10 cellular contexts compared by ENCODE assay signal in genomic region chr2:237132799-237133198, GRCh38. TPM values are rescaled to one million over a fixed set of nuclear protein-coding genes. Genes with fewer than 3 reads are reported as not detected.
DNase-seq lines count a peak whose midpoint lies in the region; ATAC-seq and TF ChIP-seq lines count a peak whose summit lies in the region.
"Had no signal": no experiment of that assay in that cellular context is flagged by ENCODE, and none has a peak within 500 bp of the region (broad histone marks: within the 10 kb centered on the region; RNA-seq: fewer than 3 reads in every experiment).

No MANE protein-coding gene starts in this region.

- TF ChIP-seq CTCF in heart right ventricle (IDR thresholded peaks at IDR 0.05) (peak in 5 of 9 donors; percentile 12 to 46 (median 27)), fibroblast of pulmonary artery (IDR thresholded peaks at IDR 0.05; ENCODE audit: low read length, missing control alignments) (peak; percentile 18), vagina (IDR thresholded peaks at IDR 0.05) (no peak), colonic mucosa (IDR thresholded peaks at IDR 0.05) (no peak)

- no peak for DNase-seq in heart right ventricle
- no peak for DNase-seq in left cardiac atrium
- DNase-seq in NCI-H748 treated with DMSO at 0.1 percent for 48 hours (lab: John Stamatoyannopoulos, UW) = peak; percentile 9
- DNase-seq in fibroblast of pulmonary artery (ENCODE audit: low read depth) = no peak
- DNase-seq in vagina (ENCODE audit: extremely low spot score in 2 of 2) = peak in 1 of 2 donors; percentile 32
- no peak for DNase-seq in colonic mucosa
- DNase-seq: activated CD4-positive, alpha-beta T cell treated with anti-CD3 and anti-CD28 coated beads for 1 hour; NCI-H187 treated with DMSO at 0.1 percent for 48 hours had no signal

- TF ChIP-seq POLR2A in vagina (IDR thresholded peaks at IDR 0.05) = no peak

- no peaks in the 10 kb centered on the region for H3K36me3 ChIP-seq in heart right ventricle
- H3K36me3 ChIP-seq in vagina = no peaks in the 10 kb centered on the region
- H3K36me3 ChIP-seq in colonic mucosa = no peaks in the 10 kb centered on the region

- no peaks in the 10 kb centered on the region for H3K9me3 ChIP-seq in heart right ventricle
- no peaks in the 10 kb centered on the region for H3K9me3 ChIP-seq in vagina
- no peaks in the 10 kb centered on the region for H3K9me3 ChIP-seq in colonic mucosa

- H3K4me1 ChIP-seq in heart right ventricle = peaks cover 0 to 10% (median 4%) of the 10 kb centered on the region in 9 donors
- H3K4me1 ChIP-seq in vagina = peaks cover 30% of the 10 kb centered on the region
- no peaks in the 10 kb centered on the region for H3K4me1 ChIP-seq in colonic mucosa

- H3K4me3 ChIP-seq in heart right ventricle (no peak overlapping the region), fibroblast of pulmonary artery (replicated peaks; ENCODE audit: low read depth, low read length) (no peak overlapping the region), vagina (no peak overlapping the region), colonic mucosa (no peak overlapping the region)

- 63 to 72% methylated on average over 5 of the region's 5 CpGs for whole genome bisulfite sequencing in heart right ventricle, 2 donors

- H3K9ac ChIP-seq in colonic mucosa (ENCODE audit: low read depth in 2 of 2, low read length in 2 of 2) = no peak overlapping the region

- no peak for ATAC-seq in heart right ventricle
- no peak for ATAC-seq in left cardiac atrium
- ATAC-seq in GM19351 (IDR thresholded peaks at IDR 0.05; ENCODE audit: unreplicated experiment) = no peak
- ATAC-seq in GM21390 (IDR thresholded peaks at IDR 0.05; ENCODE audit: unreplicated experiment) = no peak

- no peak overlapping the region for H3K27ac ChIP-seq in heart right ventricle
- H3K27ac ChIP-seq in vagina = peak overlapping the region; percentile 98
- H3K27ac ChIP-seq in colonic mucosa = no peak overlapping the region

- no peaks in the 10 kb centered on the region for H3K27me3 ChIP-seq in heart right ventricle
- no peaks in the 10 kb centered on the region for H3K27me3 ChIP-seq in vagina
- H3K27me3 ChIP-seq in colonic mucosa = no peaks in the 10 kb centered on the region

- intact Hi-C loops in heart right ventricle (cut with DNase I) = no loop called here
- intact Hi-C loops in left cardiac atrium (cut with DNase I) = no loop called here
- intact Hi-C loops in vagina (cut with DNase I) = no loop called here
- intact Hi-C loops in colonic mucosa (cut with DNase I) = no loop called here

RNA-seq across cellular contexts. Expression of gene COPS8, which starts 47.1 kb away (rescaled TPM):
- total RNA-seq in heart right ventricle (100 to 1,000 TPM in 2 of 10 donors, 10 to 100 TPM in 8; 72.0 to 112 (median 92.2) TPM), left cardiac atrium (10 to 100 TPM; 66.4 to 77.3 TPM), vagina (46.9 TPM), colonic mucosa (10 to 100 TPM; 28.2 to 28.4 TPM)
- 100 to 1,000 TPM in 1 of 2 donors, 10 to 100 TPM in 1; 22.0 to 143 TPM for polyA plus RNA-seq in heart right ventricle

Comparison
In these comparisons a context has a peak if more than half of its experiments do, and no peak if none do; other contexts are left out.
1. CTCF ChIP-seq: peak in heart right ventricle (5 of 9) and fibroblast of pulmonary artery (single experiment); none in vagina (0 of 3) and colonic mucosa (single experiment).